Comparison of ENCODE assay signal across 29 cellular contexts in genomic region chr2:166892397-166892796, GRCh38. TPM values are rescaled to one million over a fixed set of nuclear protein-coding genes. Genes with fewer than 3 reads are reported as not detected.
"Had no signal": no experiment of that assay in that cellular context is flagged by ENCODE, and none has a peak within 500 bp of the region (broad histone marks: within the 10 kb centered on the region; RNA-seq: fewer than 3 reads in every experiment).

No MANE protein-coding gene starts in this region.

- H3K27me3 Mint-ChIP-seq: memory B cell had no signal

- H3K27me3 ChIP-seq: esophagus muscularis mucosa, foreskin keratinocyte, gastroesophageal sphincter, ovary, sigmoid colon, stomach, thyroid gland had no signal

- H3K27ac Mint-ChIP-seq: memory B cell; natural killer cell; stimulated activated effector memory CD8-positive, alpha-beta T cell treated with anti-CD3 and anti-CD28 coated beads, Interleukin-12 subunit alpha, Interleukin-12 subunit beta, amount 100 ng/mL, for 72 hours had no signal

- H3K36me3 ChIP-seq: esophagus muscularis mucosa, gastroesophageal sphincter, heart right ventricle, ovary, sigmoid colon, stomach, thyroid gland had no signal

- DNase-seq: dorsolateral prefrontal cortex; effector CD8-positive, alpha-beta T cell; foreskin keratinocyte; heart right ventricle; hippocampal formation; kidney; natural killer cell; occipital lobe; ovary; posterior cingulate gyrus; psoas muscle; right cardiac atrium; sigmoid colon; stimulated activated CD4-positive, alpha-beta T cell treated with anti-CD3 and anti-CD28 coated beads, Interleukin-2, amount 100 ng/mL, for 24 hours; stimulated activated CD4-positive, alpha-beta T cell treated with anti-CD3 and anti-CD28 coated beads, Interleukin-4, amount 100 ng/mL, for 24 hours; stimulated activated naive CD4-positive, alpha-beta T cell treated with Interleukin-2 at 50 U/mL for 16 hours; stomach; thyroid gland; trophoblast cell had no signal

- ATAC-seq: foreskin keratinocyte; gastroesophageal sphincter; heart right ventricle; left lobe of liver; natural killer cell; psoas muscle; right cardiac atrium; stimulated activated effector memory CD8-positive, alpha-beta T cell treated with anti-CD3 and anti-CD28 coated beads, Interleukin-12 subunit alpha, Interleukin-12 subunit beta, amount 100 ng/mL, for 72 hours had no signal

- H3K9me3 ChIP-seq: esophagus muscularis mucosa, gastroesophageal sphincter, heart right ventricle, ovary, psoas muscle, sigmoid colon, stomach, thyroid gland had no signal

- H3K36me3 Mint-ChIP-seq: memory B cell; natural killer cell; stimulated activated effector memory CD8-positive, alpha-beta T cell treated with anti-CD3 and anti-CD28 coated beads, Interleukin-12 subunit alpha, Interleukin-12 subunit beta, amount 100 ng/mL, for 72 hours had no signal

- H3K27ac ChIP-seq: dorsolateral prefrontal cortex, esophagus muscularis mucosa, foreskin keratinocyte, gastroesophageal sphincter, heart right ventricle, ovary, psoas muscle, sigmoid colon, stomach, thyroid gland had no signal

- H3K4me1 Mint-ChIP-seq: memory B cell; natural killer cell; stimulated activated effector memory CD8-positive, alpha-beta T cell treated with anti-CD3 and anti-CD28 coated beads, Interleukin-12 subunit alpha, Interleukin-12 subunit beta, amount 100 ng/mL, for 72 hours had no signal

- H3K4me3 Mint-ChIP-seq: memory B cell; natural killer cell; stimulated activated effector memory CD8-positive, alpha-beta T cell treated with anti-CD3 and anti-CD28 coated beads, Interleukin-12 subunit alpha, Interleukin-12 subunit beta, amount 100 ng/mL, for 72 hours had no signal

- H3K4me3 ChIP-seq: dorsolateral prefrontal cortex, esophagus muscularis mucosa, gastroesophageal sphincter, heart right ventricle, lung, ovary, psoas muscle, sigmoid colon, stomach, thyroid gland had no signal

- H3K4me1 ChIP-seq: foreskin keratinocyte, heart right ventricle, psoas muscle, sigmoid colon, thyroid gland had no signal

RNA-seq across cellular contexts. Expression of gene XIRP2, which starts 4.1 kb away (rescaled TPM):
- total RNA-seq: epithelial cell of proximal tubule, foreskin keratinocyte, kidney, left lobe of liver, renal cortical epithelial cell, subcutaneous adipose tissue had no signal
- polyA plus RNA-seq: foreskin keratinocyte, neural cell had no signal
